31 cellular contexts compared by ENCODE assay signal in genomic region chr10:8014649-8015048, GRCh38. TPM values are rescaled to one million over a fixed set of nuclear protein-coding genes. Genes with fewer than 3 reads are reported as not detected.
DNase-seq lines count a peak whose midpoint lies in the region; ATAC-seq, FAIRE-seq and TF ChIP-seq lines count a peak whose summit lies in the region.
"Had no signal": no experiment of that assay in that cellular context is flagged by ENCODE, and none has a peak within 500 bp of the region (broad histone marks: within the 10 kb centered on the region; RNA-seq: fewer than 3 reads in every experiment).

No MANE protein-coding gene starts in this region.

- H3K4me3 ChIP-seq in Panc1 (ENCODE audit: low read depth in 2 of 2, low read length in 2 of 2), result no peak overlapping the region
- no peak overlapping the region for H3K4me3 ChIP-seq in endothelial cell of umbilical vein (replicated peaks in 1 of 3; ENCODE audit: insufficient read depth in 1 of 3, low read depth in 1 of 3, low read length in 3 of 3)
- H3K4me3 ChIP-seq in sigmoid colon, result no peak overlapping the region
- H3K4me3 ChIP-seq: BLaER1, GM12878 had no signal

- intact Hi-C loops in activated CD4-positive, alpha-beta T cell treated with anti-CD3 and anti-CD28 coated beads, Interleukin-2, amount 10 ng/mL, durations not matched to agents 24 days and 14 days (cut with micrococcal nuclease), result no loop called here
- intact Hi-C loops in Panc1 (cut with micrococcal nuclease; ENCODE audit: unreplicated experiment) (no loop called here), endothelial cell of umbilical vein (cut with micrococcal nuclease) (no loop called here), sigmoid colon (cut with DNase I) (no loop called here)

- no peak for FAIRE-seq in endothelial cell of umbilical vein (lab: Jason Lieb, UNC)
- FAIRE-seq: A204.1, GM12878, GM12892, GM18507 had no signal

- TF ChIP-seq EP300 in sigmoid colon (IDR thresholded peaks at IDR 0.05), result no peak

- in situ Hi-C loops in Panc1 (cut with HindIII; ENCODE audit: low pct_unique_long_range_greater_than_20kb, low sequenced_read_pairs), result no loop called here

- no peaks in the 10 kb centered on the region for H3K9me1 ChIP-seq in endothelial cell of umbilical vein (replicated peaks; ENCODE audit: control insufficient read depth, extremely low read depth, insufficient read depth, low read length)

- no peak for TF ChIP-seq POLR2A in endothelial cell of umbilical vein (IDR thresholded peaks at IDR 0.05; ENCODE audit: low read depth, low read length)
- no peak for TF ChIP-seq POLR2A in sigmoid colon (IDR thresholded peaks at IDR 0.05)

- DNase-seq in activated CD4-positive, alpha-beta T cell treated with anti-CD3 and anti-CD28 coated beads, Interleukin-2, amount 10 ng/mL, durations not matched to agents 24 days and 14 days, result peak; percentile 35
- no peak for DNase-seq in activated CD4-positive, alpha-beta T cell treated with anti-CD3 and anti-CD28 coated beads for 48 hours
- DNase-seq in Panc1 (ENCODE audit: low read depth, low spot score) (no peak), endothelial cell of umbilical vein (ENCODE audit: low read depth, low spot score) (no peak), SIG-M5 treated with dmso at 0.1 percent for 504 hours (lab: John Stamatoyannopoulos, UW; ENCODE audit: unreplicated experiment) (no peak), sigmoid colon (no peak)
- DNase-seq: 8988T; ACHN; BE2C; C1 segment of cervical spinal cord; CD4-positive, alpha-beta memory T cell; CD4-positive, CD25-positive, alpha-beta regulatory T cell; CD8-positive, alpha-beta memory T cell; COR-L47; DMS 273 treated with DMSO at 0.1 percent for 48 hours; DMS153; DMS53; DMS79; DND-41; EL; GDM1 had no signal

- H3K9ac ChIP-seq in endothelial cell of umbilical vein (replicated peaks; ENCODE audit: extremely low read depth, insufficient read depth, low read length), result no peak overlapping the region
- H3K9ac ChIP-seq: BLaER1 had no signal

- peak overlapping the region; percentile 88 for H3K27ac ChIP-seq in 22Rv1
- H3K27ac ChIP-seq in Panc1 (ENCODE audit: low read length), result no peak overlapping the region
- H3K27ac ChIP-seq in endothelial cell of umbilical vein (ENCODE audit: insufficient read depth, low read depth, low read length), result no peak overlapping the region
- no peak overlapping the region for H3K27ac ChIP-seq in sigmoid colon
- H3K27ac ChIP-seq: BLaER1 had no signal

- H3K9me3 Mint-ChIP-seq in activated CD4-positive, alpha-beta T cell treated with anti-CD3 and anti-CD28 coated beads, Interleukin-2, amount 10 ng/mL, durations not matched to agents 24 days and 14 days, result no peaks in the 10 kb centered on the region
- H3K9me3 Mint-ChIP-seq: CD14-positive monocyte; CD4-positive, alpha-beta memory T cell; CD4-positive, CD25-positive, alpha-beta regulatory T cell; CD8-positive, alpha-beta memory T cell had no signal

- H2AFZ ChIP-seq in endothelial cell of umbilical vein (ENCODE audit: low read depth, low read length), result no peak overlapping the region

- POLR2A ChIA-PET in Panc1 (lab: Charles Lee), result no interaction called here
- POLR2A ChIA-PET in endothelial cell of umbilical vein (lab: Charles Lee), result no interaction called here

- no peak overlapping the region for H3K4me2 ChIP-seq in endothelial cell of umbilical vein (ENCODE audit: insufficient read depth, low read length)
- H3K4me2 ChIP-seq: BLaER1 had no signal

- CTCF ChIA-PET in Panc1 (lab: Charles Lee), result no interaction called here
- CTCF ChIA-PET in endothelial cell of umbilical vein (lab: Charles Lee), result no interaction called here

- H3K4me1 ChIP-seq in Panc1 (ENCODE audit: control insufficient read depth, insufficient read depth, low read length), result no peaks in the 10 kb centered on the region
- H3K4me1 ChIP-seq in endothelial cell of umbilical vein (ENCODE audit: control insufficient read depth, extremely low read depth, insufficient read depth, low read length), result peaks cover 5% of the 10 kb centered on the region
- no peaks in the 10 kb centered on the region for H3K4me1 ChIP-seq in sigmoid colon
- H3K4me1 ChIP-seq: BE2C, BLaER1 had no signal

- BruUV-seq in Panc1 (replicated peaks; lab: Mats Ljungman, UMichigan) (TSS peak; percentile 73), endothelial cell of umbilical vein (replicated peaks; lab: Mats Ljungman, UMichigan) (TSS peak; percentile 65)

- TF ChIP-seq CTCF in 22Rv1 (IDR thresholded peaks at IDR 0.05) (no peak), Panc1 (IDR thresholded peaks at IDR 0.05) (no peak), endothelial cell of umbilical vein (IDR thresholded peaks at IDR 0.05; ENCODE audit: extremely low read depth in 1 of 2, insufficient read depth in 1 of 2, low read depth in 1 of 2, low read length in 2 of 2) (no peak), sigmoid colon (IDR thresholded peaks at IDR 0.05) (no peak)

- H3K4me1 Mint-ChIP-seq in activated CD4-positive, alpha-beta T cell treated with anti-CD3 and anti-CD28 coated beads, Interleukin-2, amount 10 ng/mL, durations not matched to agents 24 days and 14 days, result no peaks in the 10 kb centered on the region
- H3K4me1 Mint-ChIP-seq: CD14-positive monocyte; CD8-positive, alpha-beta memory T cell had no signal

- H3K27me3 ChIP-seq in Panc1 (ENCODE audit: control insufficient read depth, insufficient read depth, low read length) (no peaks in the 10 kb centered on the region), endothelial cell of umbilical vein (ENCODE audit: control insufficient read depth in 2 of 2, insufficient read depth in 2 of 2, low read length in 2 of 2) (no peaks in the 10 kb centered on the region), sigmoid colon (no peaks in the 10 kb centered on the region)
- H3K27me3 ChIP-seq: BE2C, BLaER1 had no signal

- WGBS in sigmoid colon, 2 donors, result 95 to 96% methylated on average over 16 of the region's 16 CpGs

- no peaks in the 10 kb centered on the region for H3K79me2 ChIP-seq in endothelial cell of umbilical vein (ENCODE audit: control insufficient read depth, insufficient read depth, low read length)

- no peak overlapping the region for H3K4me3 Mint-ChIP-seq in activated CD4-positive, alpha-beta T cell treated with anti-CD3 and anti-CD28 coated beads, Interleukin-2, amount 10 ng/mL, durations not matched to agents 24 days and 14 days
- H3K4me3 Mint-ChIP-seq: CD14-positive monocyte; CD4-positive, alpha-beta memory T cell; CD4-positive, CD25-positive, alpha-beta regulatory T cell; CD8-positive, alpha-beta memory T cell had no signal

- H3K36me3 ChIP-seq in Panc1 (ENCODE audit: control insufficient read depth, insufficient read depth, low read length) (no peaks in the 10 kb centered on the region), endothelial cell of umbilical vein (ENCODE audit: control insufficient read depth in 2 of 2, extremely low read depth in 1 of 2, insufficient read depth in 2 of 2, low read length in 2 of 2) (peaks cover 0 to 4% of the 10 kb centered on the region in 2 experiments), sigmoid colon (peaks cover 0 to 44% (median 8%) of the 10 kb centered on the region in 4 donors)

- no peaks in the 10 kb centered on the region for H3K27me3 Mint-ChIP-seq in activated CD4-positive, alpha-beta T cell treated with anti-CD3 and anti-CD28 coated beads, Interleukin-2, amount 10 ng/mL, durations not matched to agents 24 days and 14 days
- H3K27me3 Mint-ChIP-seq: CD4-positive, alpha-beta memory T cell; CD4-positive, CD25-positive, alpha-beta regulatory T cell; CD8-positive, alpha-beta memory T cell had no signal

- ATAC-seq in Panc1 (no peak), GM21447 (IDR thresholded peaks at IDR 0.05; ENCODE audit: unreplicated experiment) (no peak)
- ATAC-seq: GM12878 had no signal

- no peak overlapping the region for H3K27ac Mint-ChIP-seq in activated CD4-positive, alpha-beta T cell treated with anti-CD3 and anti-CD28 coated beads, Interleukin-2, amount 10 ng/mL, durations not matched to agents 24 days and 14 days
- H3K27ac Mint-ChIP-seq: CD4-positive, alpha-beta memory T cell; CD4-positive, CD25-positive, alpha-beta regulatory T cell had no signal

- dilution Hi-C loops in endothelial cell of umbilical vein (cut with MboI; ENCODE audit: extremely low pct_ligation_motif_present, low sequenced_read_pairs), result no loop called here

- H4K20me1 ChIP-seq in endothelial cell of umbilical vein (replicated peaks; ENCODE audit: control insufficient read depth, extremely low read depth, insufficient read depth, low read length), result no peaks in the 10 kb centered on the region
- H4K20me1 ChIP-seq: BLaER1 had no signal

- H3K9me3 ChIP-seq in Panc1 (ENCODE audit: control insufficient read depth, insufficient read depth, low read depth, low read length) (no peaks in the 10 kb centered on the region), endothelial cell of umbilical vein (replicated peaks; ENCODE audit: control insufficient read depth, insufficient read depth, low read length) (no peaks in the 10 kb centered on the region), sigmoid colon (no peaks in the 10 kb centered on the region)
- H3K9me3 ChIP-seq: BE2C, BLaER1 had no signal

- peaks cover 14% of the 10 kb centered on the region for H3K36me3 Mint-ChIP-seq in activated CD4-positive, alpha-beta T cell treated with anti-CD3 and anti-CD28 coated beads, Interleukin-2, amount 10 ng/mL, durations not matched to agents 24 days and 14 days (ENCODE audit: low read depth)

TF ChIP-seq in endothelial cell of umbilical vein, 7 proteins besides CTCF, POLR2A, EP300 and RAD21 (continues in another document):
- TF ChIP-seq FOS (IDR thresholded peaks at IDR 0.05; ENCODE audit: borderline replicate concordance, insufficient read depth, low read length) (no peak), MAX (IDR thresholded peaks at IDR 0.05; ENCODE audit: insufficient read depth, insufficient read length) (no peak), EZH2 (IDR thresholded peaks at IDR 0.05; ENCODE audit: borderline replicate concordance, low read depth, low read length, severe bottlenecking) (no peak), GATA2 (IDR thresholded peaks at IDR 0.05; ENCODE audit: insufficient read depth, insufficient read length, low read depth, low read length) (no peak)

RNA-seq across cellular contexts. Expression of gene GATA3, which starts 39.8 kb away (rescaled TPM):
- 79.7 and 81.0 TPM in 2 replicates for total RNA-seq in activated CD4-positive, alpha-beta T cell treated with anti-CD3 and anti-CD28 coated beads, Interleukin-2, amount 10 ng/mL, durations not matched to agents 24 days and 14 days
- 5.9 TPM for total RNA-seq in Panc1 (2021; ENCODE audit: unreplicated experiment)
- polyA plus RNA-seq in Panc1 (2012; ENCODE audit: insufficient read length), result 13.7 TPM
- total RNA-seq in endothelial cell of umbilical vein, result 30.9 and 33.0 TPM in 2 replicates
- polyA plus RNA-seq in endothelial cell of umbilical vein, result 7.2 and 9.3 TPM in 2 replicates
- 6.7 and 7.0 TPM in 2 replicates for polyA plus RNA-seq in endothelial cell of umbilical vein (2011; cell fraction: cytosol; rRNA removed)
- 13.5 and 14.3 TPM in 2 replicates for polyA plus RNA-seq in endothelial cell of umbilical vein (2011; cell fraction: nucleus; rRNA removed)
- 16.6 and 19.7 TPM in 2 replicates for polyA plus RNA-seq in endothelial cell of umbilical vein (2012)
- polyA minus RNA-seq in endothelial cell of umbilical vein, result 2.5 TPM in 2 replicates
- polyA minus RNA-seq in endothelial cell of umbilical vein (2011; cell fraction: cytosol; rRNA and poly(A)+ RNA removed), result not detected
- 5.0 and 8.9 TPM in 2 replicates for polyA minus RNA-seq in endothelial cell of umbilical vein (2011; cell fraction: nucleus; rRNA and poly(A)+ RNA removed)
- not detected for total RNA-seq in sigmoid colon
- 1 to 10 TPM in 2 of 3 donors, not detected in 1; 1.2 to 2.1 TPM for polyA plus RNA-seq in sigmoid colon
- total RNA-seq: G401 had no signal
- polyA plus RNA-seq: AG04450 had no signal
